1 cellular context compared by ENCODE assay signal in genomic region chr1:11528636-11529121, GRCh38.
TF ChIP-seq lines count a peak whose summit lies in the region.

No MANE protein-coding gene starts in this region.

TF ChIP-seq in HepG2, 621 proteins besides CTCF, POLR2A, EP300 and RAD21:
- TF ChIP-seq RXRA (CRISPR knock-in tag; IDR thresholded peaks at IDR 0.05): 0 out of 2 replicates have a peak, but pooled peaks have one; percentile 15
- TF ChIP-seq RCOR2 (CRISPR knock-in tag; IDR thresholded peaks at IDR 0.05): no peak
- TF ChIP-seq, protein P1, sequence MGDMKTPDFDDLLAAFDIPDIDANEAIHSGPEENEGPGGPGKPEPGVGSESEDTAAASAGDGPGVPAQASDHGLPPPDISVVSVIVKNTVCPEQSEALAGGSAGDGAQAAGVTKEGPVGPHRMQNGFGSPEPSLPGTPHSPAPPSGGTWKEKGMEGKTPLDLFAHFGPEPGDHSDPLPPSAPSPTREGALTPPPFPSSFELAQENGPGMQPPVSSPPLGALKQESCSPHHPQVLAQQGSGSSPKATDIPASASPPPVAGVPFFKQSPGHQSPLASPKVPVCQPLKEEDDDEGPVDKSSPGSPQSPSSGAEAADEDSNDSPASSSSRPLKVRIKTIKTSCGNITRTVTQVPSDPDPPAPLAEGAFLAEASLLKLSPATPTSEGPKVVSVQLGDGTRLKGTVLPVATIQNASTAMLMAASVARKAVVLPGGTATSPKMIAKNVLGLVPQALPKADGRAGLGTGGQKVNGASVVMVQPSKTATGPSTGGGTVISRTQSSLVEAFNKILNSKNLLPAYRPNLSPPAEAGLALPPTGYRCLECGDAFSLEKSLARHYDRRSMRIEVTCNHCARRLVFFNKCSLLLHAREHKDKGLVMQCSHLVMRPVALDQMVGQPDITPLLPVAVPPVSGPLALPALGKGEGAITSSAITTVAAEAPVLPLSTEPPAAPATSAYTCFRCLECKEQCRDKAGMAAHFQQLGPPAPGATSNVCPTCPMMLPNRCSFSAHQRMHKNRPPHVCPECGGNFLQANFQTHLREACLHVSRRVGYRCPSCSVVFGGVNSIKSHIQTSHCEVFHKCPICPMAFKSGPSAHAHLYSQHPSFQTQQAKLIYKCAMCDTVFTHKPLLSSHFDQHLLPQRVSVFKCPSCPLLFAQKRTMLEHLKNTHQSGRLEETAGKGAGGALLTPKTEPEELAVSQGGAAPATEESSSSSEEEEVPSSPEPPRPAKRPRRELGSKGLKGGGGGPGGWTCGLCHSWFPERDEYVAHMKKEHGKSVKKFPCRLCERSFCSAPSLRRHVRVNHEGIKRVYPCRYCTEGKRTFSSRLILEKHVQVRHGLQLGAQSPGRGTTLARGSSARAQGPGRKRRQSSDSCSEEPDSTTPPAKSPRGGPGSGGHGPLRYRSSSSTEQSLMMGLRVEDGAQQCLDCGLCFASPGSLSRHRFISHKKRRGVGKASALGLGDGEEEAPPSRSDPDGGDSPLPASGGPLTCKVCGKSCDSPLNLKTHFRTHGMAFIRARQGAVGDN (CRISPR knock-in tag; IDR thresholded peaks at IDR 0.05): peak; percentile 29
